In the genomic region with DNA sequence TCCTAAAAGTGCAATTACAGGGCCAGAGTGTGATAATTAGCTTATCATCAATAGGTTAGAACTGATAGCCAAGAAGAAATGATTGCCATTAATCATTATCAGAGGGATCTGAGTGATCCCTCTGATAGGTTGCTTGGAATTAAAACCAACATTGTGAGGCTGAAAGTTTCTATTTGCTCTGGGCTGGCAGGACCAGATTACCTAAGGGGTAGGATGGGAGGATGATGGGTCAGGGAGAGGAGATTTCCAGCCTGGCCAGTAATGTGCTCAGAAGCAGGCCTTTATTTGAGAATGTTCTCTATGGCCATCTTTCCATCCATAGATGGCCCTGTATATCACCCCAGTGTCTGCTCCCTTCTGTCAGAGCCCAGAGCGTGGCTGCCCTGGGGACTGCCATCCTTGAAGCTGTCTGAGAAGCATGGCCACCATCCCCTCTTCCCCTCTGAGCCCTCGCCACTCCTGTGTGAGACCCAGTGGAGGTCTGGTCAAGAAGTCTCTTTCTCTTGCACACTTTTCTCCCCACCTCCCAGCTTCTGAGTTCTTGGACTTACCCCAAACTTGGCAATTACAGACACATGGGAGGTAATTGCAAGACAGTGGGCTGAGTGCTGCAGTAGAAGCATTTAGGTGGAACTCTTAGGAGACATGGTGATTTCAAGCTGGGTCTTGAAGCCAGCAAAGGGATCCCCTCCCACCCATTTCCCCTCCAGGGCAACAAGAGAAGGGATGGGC, we compare ENCODE assay signal across 17 cellular contexts. TPM values are rescaled to one million over a fixed set of nuclear protein-coding genes. Genes with fewer than 3 reads are reported as not detected.
DNase-seq lines count a peak whose midpoint lies in the region; ATAC-seq and TF ChIP-seq lines count a peak whose summit lies in the region.
"Had no signal": no experiment of that assay in that cellular context is flagged by ENCODE, and none has a peak within 500 bp of the region (broad histone marks: within the 10 kb centered on the region; RNA-seq: fewer than 3 reads in every experiment).

No MANE protein-coding gene starts in this region.

- ATAC-seq in left lobe of liver (peak; percentile 54), HG03097 (IDR thresholded peaks at IDR 0.05; ENCODE audit: low FRiP score, unreplicated experiment) (no peak)

- no peak overlapping the region for H3K4me3 ChIP-seq in stomach
- H3K4me3 ChIP-seq: BLaER1 treated with 17β-estradiol and CSF1 and Interleukin-3, amounts not matched to agents 10 nM and 100 nM; SJSA1 had no signal

- no peak for TF ChIP-seq CTCF in HFFc6 (IDR thresholded peaks at IDR 0.05)
- TF ChIP-seq CTCF in VCaP (conservative IDR thresholded peaks at IDR 0.05), result no peak
- TF ChIP-seq CTCF in stomach (IDR thresholded peaks at IDR 0.05), result no peak

- peak overlapping the region; percentile 69 for H3K27ac Mint-ChIP-seq in HFFc6

- H3K4me1 ChIP-seq in stomach, result peaks cover 32 to 66% (median 51%) of the 10 kb centered on the region in 4 donors
- H3K4me1 ChIP-seq: BLaER1 treated with 17β-estradiol and CSF1 and Interleukin-3, amounts not matched to agents 10 nM and 100 nM; Caco-2 had no signal

- TF ChIP-seq EP300 in stomach (IDR thresholded peaks at IDR 0.05), result no peak

- DNase-seq in HFFc6 (no peak), left lobe of liver (ENCODE audit: low spot score) (no peak), stomach (no peak), hepatic stellate cell (ENCODE audit: low spot score) (no peak), NCI-H2081 treated with DMSO at 0.1 percent for 48 hours (lab: John Stamatoyannopoulos, UW) (no peak)
- no peak for DNase-seq in stimulated activated CD4-positive, alpha-beta T cell treated with anti-CD3 and anti-CD28 coated beads, Interleukin-2, amount 100 ng/mL, for 48 hours
- DNase-seq: Caco-2, MV-4-11, NCI-H1436, NCI-H2081, NCI-H2227 treated with DMSO at 0.1 percent for 48 hours, NCI-H524 treated with DMSO at 0.1 percent for 48 hours had no signal

- H3K27ac ChIP-seq in VCaP, result peak overlapping the region; percentile 87
- H3K27ac ChIP-seq in stomach, result peak overlapping the region in 4 of 5 donors; percentile 67 to 97 (median 74)
- H3K27ac ChIP-seq: BLaER1 treated with 17β-estradiol and CSF1 and Interleukin-3, amounts not matched to agents 10 nM and 100 nM; SJSA1 had no signal

- H3K4me3 Mint-ChIP-seq in HFFc6, result no peak overlapping the region

- H3K9me3 ChIP-seq in stomach, result no peaks in the 10 kb centered on the region
- H3K9me3 ChIP-seq: Caco-2 had no signal

- peaks cover 31% of the 10 kb centered on the region for H3K36me3 Mint-ChIP-seq in HFFc6 (ENCODE audit: low read depth)

- intact Hi-C loops in stomach (cut with DNase I; ENCODE audit: low total_unique reads), result no loop called here

- H3K27me3 ChIP-seq in stomach, result no peaks in the 10 kb centered on the region
- H3K27me3 ChIP-seq: BLaER1 treated with 17β-estradiol and CSF1 and Interleukin-3, amounts not matched to agents 10 nM and 100 nM; SJSA1 had no signal

- H3K36me3 ChIP-seq in stomach, result peaks cover 0 to 4% (median 0%) of the 10 kb centered on the region in 4 donors
- H3K36me3 ChIP-seq: BLaER1 treated with 17β-estradiol and CSF1 and Interleukin-3, amounts not matched to agents 10 nM and 100 nM had no signal

- H3K4me1 Mint-ChIP-seq in HFFc6 (ENCODE audit: low read depth), result peaks cover 73% of the 10 kb centered on the region

- no peaks in the 10 kb centered on the region for H3K9me3 Mint-ChIP-seq in HFFc6

- TF ChIP-seq POLR2A in stomach (IDR thresholded peaks at IDR 0.05), result no peak

- 81 to 94% (median 93%) methylated on average over 2 of the region's 2 CpGs for WGBS in stomach, 5 donors

- H3K27me3 Mint-ChIP-seq in HFFc6 (ENCODE audit: insufficient read depth), result no peaks in the 10 kb centered on the region; the same call in 1 of the 2 replicates

RNA-seq across cellular contexts. Expression of a gene that starts 11.7 kb away (rescaled TPM):
- 100 to 1,000 TPM; 150 to 237 (median 184) TPM for total RNA-seq in HFFc6 (2021; fragmentation: NEBNext Ultra II Directional; extraction: Animal tissue kit (Norgen Biotek cat#: 25700))
- total RNA-seq in left lobe of liver (22.4 TPM), stomach (100 to 1,000 TPM in 1 of 5 donors, 10 to 100 TPM in 4; 42.9 to 116 (median 54.8) TPM)
- 10 to 100 TPM; 18.8 to 31.5 (median 26.3) TPM for polyA plus RNA-seq in stomach
- total RNA-seq: OCI-LY7 had no signal
